In the genomic region with DNA sequence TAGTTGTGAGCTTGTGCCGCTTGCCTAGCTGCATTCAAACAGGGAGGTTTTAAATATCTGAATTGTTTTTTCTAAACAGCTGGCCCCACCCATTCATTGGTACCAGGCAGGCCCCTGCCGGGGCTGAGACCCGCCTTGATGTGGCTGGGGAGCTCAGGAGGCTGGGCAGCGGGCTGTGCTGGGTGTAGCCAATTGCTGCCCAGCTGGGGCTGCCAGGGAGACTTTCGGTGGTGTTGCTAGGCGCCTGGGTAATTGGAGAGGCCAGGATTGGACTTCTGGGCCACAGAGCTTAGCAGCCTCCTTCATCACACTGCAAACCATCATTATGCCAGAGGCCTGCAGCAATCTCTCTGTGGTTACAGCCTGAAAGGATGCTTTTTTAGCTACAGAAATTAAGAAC, we compare ENCODE assay signal across 16 cellular contexts. TPM values are rescaled to one million over a fixed set of nuclear protein-coding genes. Genes with fewer than 3 reads are reported as not detected.
DNase-seq lines count a peak whose midpoint lies in the region; ATAC-seq and TF ChIP-seq lines count a peak whose summit lies in the region.
"Had no signal": no experiment of that assay in that cellular context is flagged by ENCODE, and none has a peak within 500 bp of the region (broad histone marks: within the 10 kb centered on the region; RNA-seq: fewer than 3 reads in every experiment).

No MANE protein-coding gene starts in this region.

- H3K27ac ChIP-seq in H9 (ENCODE audit: insufficient read length, low read depth, low read length), result no peak overlapping the region
- H3K27ac ChIP-seq in CD8-positive, alpha-beta T cell (ENCODE audit: low read depth, low read length), result no peak overlapping the region
- H3K27ac ChIP-seq: body of pancreas, KMS-11, pancreas, thoracic aorta had no signal

- no peak overlapping the region for H2AK5ac ChIP-seq in H9 (ENCODE audit: insufficient read length, low read length)

- no peaks in the 10 kb centered on the region for H3K79me2 ChIP-seq in H9 (ENCODE audit: insufficient read depth, low read length)

- no peak overlapping the region for H3K9ac ChIP-seq in H9 (ENCODE audit: extremely low read depth, insufficient read length, low read length)
- H3K9ac ChIP-seq: KMS-11 had no signal

- H3K27me3 ChIP-seq in H9 (ENCODE audit: insufficient read depth, low read length), result no peaks in the 10 kb centered on the region
- H3K27me3 ChIP-seq in CD8-positive, alpha-beta T cell (ENCODE audit: insufficient read depth, low read length), result no peaks in the 10 kb centered on the region
- H3K27me3 ChIP-seq: body of pancreas, pancreas had no signal

- no peak overlapping the region for H4K5ac ChIP-seq in H9 (ENCODE audit: insufficient read length, low read depth, low read length)

- WGBS in H9 (ENCODE audit: extremely low coverage, insufficient read length, low lambda C conversion rate), result no CpG with 5 or more reads among the region's 6 CpGs

- no peaks in the 10 kb centered on the region for H4K20me1 ChIP-seq in H9 (ENCODE audit: control insufficient read depth, insufficient read depth, insufficient read length)

- DNase-seq in H9, result peak; percentile 44
- DNase-seq in NCI-H226, result peak; percentile 26
- DNase-seq in ecto neural progenitor cell (ENCODE audit: low spot score), result peak; percentile 59
- DNase-seq in posterior cingulate gyrus, result peak; percentile 78 to 98 (median 84)
- no peak for DNase-seq in CD8-positive, alpha-beta T cell
- DNase-seq in T-helper 9 cell, result no peak
- DNase-seq: DMS79; NK-92 treated with Interleukin-12 subunit alpha and Interleukin-12 subunit beta, amount 100 ng/mL, for 24 hours; pancreas had no signal

- H3K4me2 ChIP-seq in H9 (ENCODE audit: insufficient read depth, insufficient read length, low read length), result no peak overlapping the region
- H3K4me2 ChIP-seq: KMS-11 had no signal

- H3K4me3 ChIP-seq in CD8-positive, alpha-beta T cell (ENCODE audit: low read depth, low read length), result no peak overlapping the region
- H3K4me3 ChIP-seq: body of pancreas, pancreas, thoracic aorta had no signal

- H3K23ac ChIP-seq in H9 (ENCODE audit: insufficient read length, low read depth, low read length), result no peak overlapping the region

- H2BK20ac ChIP-seq in H9 (ENCODE audit: low read depth, low read length, poor library complexity, severe bottlenecking), result no peak overlapping the region

- H3K18ac ChIP-seq in H9 (ENCODE audit: insufficient read length, low read depth, low read length), result no peak overlapping the region

- H3K27ac Mint-ChIP-seq in H9, result peak overlapping the region in 1 of 3 experiments; percentile 8; a peak in 1 of 7 replicates
- no peak overlapping the region for H3K27ac Mint-ChIP-seq in CD8-positive, alpha-beta T cell
- H3K27ac Mint-ChIP-seq: T-helper 2 cell treated with Interferon-gamma antibody and Interleukin-4, amounts not matched to agents 5 μg/mL and 100 μg/mL, for 36 hours had no signal

- H3K56ac ChIP-seq in H9 (ENCODE audit: insufficient read length, low read depth, low read length), result no peak overlapping the region

- H3K9me3 Mint-ChIP-seq in H9, result no peaks in the 10 kb centered on the region
- H3K9me3 Mint-ChIP-seq in CD8-positive, alpha-beta T cell, result no peaks in the 10 kb centered on the region
- H3K9me3 Mint-ChIP-seq: T-helper 2 cell treated with Interferon-gamma antibody and Interleukin-4, amounts not matched to agents 5 μg/mL and 100 μg/mL, for 36 hours had no signal

- POLR2A ChIA-PET in CD8-positive, alpha-beta T cell (lab: Charles Lee), result no interaction called here

- no peak overlapping the region for H2BK5ac ChIP-seq in H9 (ENCODE audit: insufficient read length, low read length)

- no peak overlapping the region for H2BK12ac ChIP-seq in H9 (ENCODE audit: insufficient read length, low read depth, low read length)

- no peaks in the 10 kb centered on the region for H3K27me3 Mint-ChIP-seq in H9 (ENCODE audit: low read depth)
- H3K27me3 Mint-ChIP-seq in CD8-positive, alpha-beta T cell (ENCODE audit: low read depth), result peaks cover 6% of the 10 kb centered on the region

- no peak overlapping the region for H3T11ph ChIP-seq in H9 (ENCODE audit: low read length)

- CTCF ChIA-PET in CD8-positive, alpha-beta T cell (lab: Charles Lee), result interaction anchor here (0.5 kb wide), 1 partner anchor 34 kb away, joined by 5 read pairs; no protein-coding TSS in a partner anchor

- no peaks in the 10 kb centered on the region for H3K4me1 ChIP-seq in H9 (ENCODE audit: insufficient read depth, low read length)
- no peaks in the 10 kb centered on the region for H3K4me1 ChIP-seq in CD8-positive, alpha-beta T cell (ENCODE audit: insufficient read depth, low read length)
- H3K4me1 ChIP-seq: body of pancreas, pancreas had no signal

- H4K91ac ChIP-seq in H9 (ENCODE audit: insufficient read length, low read depth, low read length), result no peak overlapping the region

- no peak overlapping the region for H3K14ac ChIP-seq in H9 (ENCODE audit: insufficient read depth, low read length)

- H3K36me3 ChIP-seq in CD8-positive, alpha-beta T cell (ENCODE audit: insufficient read depth, low read length), result no peaks in the 10 kb centered on the region
- H3K36me3 ChIP-seq: pancreas, thoracic aorta had no signal

- intact Hi-C loops in posterior cingulate gyrus (cut with DNase I), result no loop called here
- intact Hi-C loops in CD8-positive, alpha-beta T cell (cut with DNase I, micrococcal nuclease), result no loop called here

- no peak for TF ChIP-seq CTCF in H9 (conservative IDR thresholded peaks at IDR 0.05)
- no peak for TF ChIP-seq CTCF in CD8-positive, alpha-beta T cell (IDR thresholded peaks at IDR 0.05)

- H2AFZ ChIP-seq in H9 (ENCODE audit: low read length), result no peak overlapping the region

- H3K4ac ChIP-seq in H9 (ENCODE audit: low read depth, low read length), result no peak overlapping the region

- H3K9me3 ChIP-seq in H9 (ENCODE audit: control insufficient read depth, low read depth, low read length), result no peaks in the 10 kb centered on the region
- no peaks in the 10 kb centered on the region for H3K9me3 ChIP-seq in CD8-positive, alpha-beta T cell (ENCODE audit: low read length)
- H3K9me3 ChIP-seq: body of pancreas, pancreas, thoracic aorta had no signal

- no peaks in the 10 kb centered on the region for H3K36me3 Mint-ChIP-seq in H9 (ENCODE audit: insufficient read depth in 1 of 3, low read depth in 3 of 3)
- H3K36me3 Mint-ChIP-seq in CD8-positive, alpha-beta T cell, result no peaks in the 10 kb centered on the region

- peaks cover 4% of the 10 kb centered on the region in 2 experiments for H3K4me1 Mint-ChIP-seq in H9
- H3K4me1 Mint-ChIP-seq in CD8-positive, alpha-beta T cell (ENCODE audit: low read depth), result no peaks in the 10 kb centered on the region

- H3K23me2 ChIP-seq in H9 (ENCODE audit: insufficient read length, low read depth, low read length, poor library complexity, severe bottlenecking), result no peaks in the 10 kb centered on the region

- no peak for ATAC-seq in CD8-positive, alpha-beta T cell
- no peak for ATAC-seq in HG03025 (IDR thresholded peaks at IDR 0.05; ENCODE audit: low FRiP score, unreplicated experiment)
- ATAC-seq: body of pancreas, esophagus mucosa had no signal

- no peak overlapping the region for H2BK15ac ChIP-seq in H9 (ENCODE audit: low read depth, low read length)

- H2BK120ac ChIP-seq in H9 (ENCODE audit: low read depth, low read length, poor library complexity, severe bottlenecking), result no peak overlapping the region

- H4K8ac ChIP-seq in H9 (replicated peaks; ENCODE audit: insufficient read length, low read depth, low read length), result no peak overlapping the region

- no peaks in the 10 kb centered on the region for H3K79me1 ChIP-seq in H9 (ENCODE audit: insufficient read depth, low read depth, low read length, poor library complexity, severe bottlenecking)

- H3K4me3 Mint-ChIP-seq in H9, result no peak overlapping the region
- no peak overlapping the region for H3K4me3 Mint-ChIP-seq in CD8-positive, alpha-beta T cell
- H3K4me3 Mint-ChIP-seq: T-helper 2 cell treated with Interferon-gamma antibody and Interleukin-4, amounts not matched to agents 5 μg/mL and 100 μg/mL, for 36 hours had no signal

RNA-seq across cellular contexts. Expression of a gene that starts 12.2 kb away (rescaled TPM):
- total RNA-seq in H9 (2021), result 0.15 TPM in 1 of 2 replicates, not detected in the other
- not detected for total RNA-seq in CD8-positive, alpha-beta T cell
- total RNA-seq: kidney epithelial cell had no signal

RNA-seq across cellular contexts. Expression of a gene that starts 48.1 kb away (rescaled TPM):
- not detected in 2 replicates for total RNA-seq in H9 (2021)
- not detected for total RNA-seq in CD8-positive, alpha-beta T cell
- total RNA-seq: body of pancreas, kidney epithelial cell, pancreas, thoracic aorta had no signal

RNA-seq across cellular contexts. Expression of a gene that starts 56.3 kb away (rescaled TPM):
- total RNA-seq in H9 (2021), result 33.1 and 35.2 TPM in 2 replicates
- 1 to 10 TPM; 2.0 to 3.2 TPM for total RNA-seq in CD8-positive, alpha-beta T cell

Comparison
In these comparisons a context has a peak if more than half of its experiments do, and no peak if none do; other contexts are left out.
1. DNase-seq: peak in H9 (single experiment), NCI-H226 (single experiment), ecto neural progenitor cell (single experiment) and posterior cingulate gyrus (10 of 10); none in CD8-positive, alpha-beta T cell (0 of 7) and T-helper 9 cell (single experiment).